ENCODE assay signal across 17 cellular contexts in genomic region chr6:163127587-163127986, GRCh38.
DNase-seq lines count a peak whose midpoint lies in the region; ATAC-seq and TF ChIP-seq lines count a peak whose summit lies in the region.
"Had no signal": no experiment of that assay in that cellular context is flagged by ENCODE, and none has a peak within 500 bp of the region (broad histone marks: within the 10 kb centered on the region; RNA-seq: fewer than 3 reads in every experiment).

No MANE protein-coding gene starts in this region.

- no peak overlapping the region for H3K27ac ChIP-seq in heart left ventricle
- H3K27ac ChIP-seq in right cardiac atrium (ENCODE audit: low read length) = no peak overlapping the region
- H3K27ac ChIP-seq: 22Rv1; A549; BLaER1 treated with 17β-estradiol and CSF1 and Interleukin-3, amounts not matched to agents 10 nM and 100 nM; C4-2B had no signal

- H3K4me3 ChIP-seq in heart left ventricle = no peak overlapping the region
- no peak overlapping the region for H3K4me3 ChIP-seq in right cardiac atrium (ENCODE audit: low read length)
- H3K4me3 ChIP-seq: A549; BLaER1 treated with 17β-estradiol and CSF1 and Interleukin-3, amounts not matched to agents 10 nM and 100 nM had no signal

- H3K36me3 ChIP-seq in heart left ventricle = no peaks in the 10 kb centered on the region
- H3K36me3 ChIP-seq: BLaER1 treated with 17β-estradiol and CSF1 and Interleukin-3, amounts not matched to agents 10 nM and 100 nM had no signal

- H3K9me3 ChIP-seq in heart left ventricle = peaks cover 0 to 5% (median 0%) of the 10 kb centered on the region in 12 donors
- no peaks in the 10 kb centered on the region for H3K9me3 ChIP-seq in right cardiac atrium (ENCODE audit: control insufficient read depth, low read length)
- H3K9me3 ChIP-seq: A549, Caco-2 had no signal

- H3K27me3 ChIP-seq in heart left ventricle (no peaks in the 10 kb centered on the region), right cardiac atrium (ENCODE audit: control insufficient read depth, insufficient read depth) (no peaks in the 10 kb centered on the region)
- H3K27me3 ChIP-seq: BLaER1 treated with 17β-estradiol and CSF1 and Interleukin-3, amounts not matched to agents 10 nM and 100 nM had no signal

- TF ChIP-seq POLR2A in heart left ventricle (IDR thresholded peaks at IDR 0.05) = no peak

- intact Hi-C loops in Right ventricle myocardium superior (cut with DNase I) = no loop called here
- intact Hi-C loops in cardiac septum (cut with DNase I) = no loop called here
- intact Hi-C loops in heart left ventricle (cut with DNase I) = no loop called here
- intact Hi-C loops in right cardiac atrium (cut with DNase I) = no loop called here

- TF ChIP-seq CTCF in heart left ventricle (IDR thresholded peaks at IDR 0.05) = no peak

- H3K4me1 ChIP-seq in heart left ventricle (peaks cover 0 to 11% (median 0%) of the 10 kb centered on the region in 12 donors), right cardiac atrium (ENCODE audit: control insufficient read depth, insufficient read depth, low read length) (no peaks in the 10 kb centered on the region)
- H3K4me1 ChIP-seq: A549, Caco-2 had no signal

- ATAC-seq in Right ventricle myocardium superior (ENCODE audit: poor library complexity) = peak; percentile 78
- ATAC-seq in heart left ventricle = peak in 3 of 4 donors; percentile 61 to 70 (median 64)
- no peak for ATAC-seq in right cardiac atrium
- no peak for ATAC-seq in GM18511 (IDR thresholded peaks at IDR 0.05; ENCODE audit: unreplicated experiment)
- ATAC-seq: A549; CD8-positive, alpha-beta T cell had no signal

- 48 to 77% (median 58%) methylated on average over 1 of the region's 1 CpG for WGBS in heart left ventricle, 4 donors
- 62% methylated on average over 1 of the region's 1 CpG for WGBS in right cardiac atrium

- DNase-seq in Right ventricle myocardium superior = no peak
- DNase-seq in cardiac septum (ENCODE audit: low spot score) = no peak
- no peak for DNase-seq in heart left ventricle
- no peak for DNase-seq in right cardiac atrium
- DNase-seq in SK-N-DZ (ENCODE audit: low spot score) = peak; percentile 30
- DNase-seq: AML-193; Caco-2; Calu3; CD4-positive, alpha-beta T cell; CD8-positive, alpha-beta T cell; DMS79 treated with DMSO at 0.1 percent for 48 hours; GF-D8 had no signal

Comparison
In these comparisons a context has a peak if more than half of its experiments do, and no peak if none do; other contexts are left out.
1. ATAC-seq: peak in Right ventricle myocardium superior (single experiment) and heart left ventricle (3 of 4); none in right cardiac atrium (0 of 2) and GM18511 (single experiment).